ENCODE assay signal across 16 cellular contexts in genomic region chr13:48110132-48110868, GRCh38. TPM values are rescaled to one million over a fixed set of nuclear protein-coding genes. Genes with fewer than 3 reads are reported as not detected.
A peak's percentile ranks its signal among the peaks of the same experiment; 100 is the strongest.
DNase-seq lines count a peak whose midpoint lies in the region; ATAC-seq and TF ChIP-seq lines count a peak whose summit lies in the region.
"Had no signal": no experiment of that assay in that cellular context is flagged by ENCODE, and none has a peak within 500 bp of the region (broad histone marks: within the 10 kb centered on the region; RNA-seq: fewer than 3 reads in every experiment).

No MANE protein-coding gene starts in this region.

- no peak overlapping the region for H3K9ac ChIP-seq in mammary epithelial cell (ENCODE audit: insufficient read depth, low read length)

- no peak overlapping the region for H2AFZ ChIP-seq in mammary epithelial cell (ENCODE audit: low read depth, low read length)

- peak overlapping the region; percentile 17 for H3K4me2 ChIP-seq in mammary epithelial cell (ENCODE audit: insufficient read depth, low read depth, low read length)

- DNase-seq in Daoy (ENCODE audit: low read depth) (peak; percentile 51), mammary epithelial cell (peak; percentile 42), left ventricle myocardium superior (no peak), sigmoid colon (no peak), G401 (ENCODE audit: low spot score) (no peak), ecto neural progenitor cell (ENCODE audit: low spot score) (no peak), GDM1 (lab: John Stamatoyannopoulos, UW) (no peak), NCI-H2029 (lab: John Stamatoyannopoulos, UW) (no peak)
- DNase-seq: activated CD4-positive, CD25-positive, alpha-beta regulatory T cell treated with anti-CD3 and anti-CD28 coated beads, Interleukin-2, amount 50 U/mL, for 72 hours; activated T-cell treated with anti-CD3 and anti-CD28 coated beads, Interleukin-2, amount 50 U/mL, for 24 hours; effector memory CD4-positive, alpha-beta T cell; NCI-H1105 treated with DMSO at 0.1 percent for 48 hours; NCI-H446; stimulated activated CD4-positive, alpha-beta T cell treated with anti-CD3 and anti-CD28 coated beads, Interleukin-15, amount 100 ng/mL, for 24 hours; SW 1271; trophoblast cell had no signal

- peak; percentile 63 for ATAC-seq in left ventricle myocardium superior

- no peaks in the 10 kb centered on the region for H3K9me3 ChIP-seq in mammary epithelial cell (replicated peaks; ENCODE audit: insufficient read depth, low read length)
- no peaks in the 10 kb centered on the region for H3K9me3 ChIP-seq in sigmoid colon

- CTCF ChIA-PET in mammary epithelial cell (lab: Charles Lee; ENCODE audit: low non-redundant PET), result no interaction called here

- in situ Hi-C loops in mammary epithelial cell (cut with MboI; ENCODE audit: low sequenced_read_pairs in 2 of 2) (loop anchor here in 1 of 2 donors (25.0 kb wide), 1 partner anchor 652 kb away; no protein-coding TSS in a partner anchor), G401 (cut with HindIII; ENCODE audit: low sequenced_read_pairs) (no loop called here)

- H3K36me3 ChIP-seq in mammary epithelial cell (ENCODE audit: insufficient read depth, low read length) (no peaks in the 10 kb centered on the region), sigmoid colon (no peaks in the 10 kb centered on the region)

- TF ChIP-seq EP300 in sigmoid colon (IDR thresholded peaks at IDR 0.05), result no peak

- peak overlapping the region; percentile 22 for H3K27ac ChIP-seq in mammary epithelial cell (ENCODE audit: insufficient read depth, low read depth, low read length)
- H3K27ac ChIP-seq in sigmoid colon, result peak overlapping the region; percentile 8 to 55 (median 47)

- H3K4me3 ChIP-seq in mammary epithelial cell (replicated peaks in 1 of 3; ENCODE audit: insufficient read depth in 1 of 3, low read depth in 2 of 3, low read length in 3 of 3) (no peak overlapping the region), sigmoid colon (no peak overlapping the region)

- no peaks in the 10 kb centered on the region for H4K20me1 ChIP-seq in mammary epithelial cell (ENCODE audit: insufficient read depth, low read length)

- no peak for TF ChIP-seq POLR2A in sigmoid colon (IDR thresholded peaks at IDR 0.05)

- WGBS in mammary epithelial cell (ENCODE audit: low coverage, missing lambda C conversion rate), result 0% methylated on average over 3 of the region's 3 CpGs
- 72 to 73% methylated on average over 3 of the region's 3 CpGs for WGBS in sigmoid colon, 2 donors

- H3K27me3 ChIP-seq in mammary epithelial cell (ENCODE audit: insufficient read depth, low read length) (no peaks in the 10 kb centered on the region), sigmoid colon (no peaks in the 10 kb centered on the region)

- TF ChIP-seq CTCF in mammary epithelial cell (conservative IDR thresholded peaks at IDR 0.05 in 1 of 2, IDR thresholded peaks at IDR 0.05 in 1 of 2; ENCODE audit: extremely low read depth in 1 of 2, insufficient read depth in 1 of 2, low read depth in 1 of 2, low read length in 2 of 2) (no peak), sigmoid colon (IDR thresholded peaks at IDR 0.05) (no peak)

- dilution Hi-C loops in mammary epithelial cell (cut with HindIII; ENCODE audit: low sequenced_read_pairs), result no loop called here

- no TSS peak for BruUV-seq in mammary epithelial cell (replicated peaks; lab: Mats Ljungman, UMichigan)

- H3K79me2 ChIP-seq in mammary epithelial cell (ENCODE audit: insufficient read depth, low read length), result no peaks in the 10 kb centered on the region

- intact Hi-C loops in mammary epithelial cell (cut with micrococcal nuclease), result no loop called here
- intact Hi-C loops in left ventricle myocardium superior (cut with micrococcal nuclease), result loop anchor here (10.0 kb wide), 1 partner anchor 125 kb away; the partner anchor contains the start of gene ITM2B
- intact Hi-C loops in sigmoid colon (cut with DNase I), result no loop called here

- H3K4me1 ChIP-seq in mammary epithelial cell (ENCODE audit: insufficient read depth, low read length) (peaks cover 28% of the 10 kb centered on the region), sigmoid colon (peaks cover 0 to 18% (median 10%) of the 10 kb centered on the region in 4 donors)

RNA-seq across cellular contexts. Expression of gene MED4, which starts 15.4 kb away (rescaled TPM):
- total RNA-seq in Daoy (2014; rRNA removed; shearing (Covaris generic)), result 18.0 and 18.8 TPM in 2 replicates
- 10 to 100 TPM; 24.8 to 43.1 TPM for total RNA-seq in mammary epithelial cell
- polyA plus RNA-seq in mammary epithelial cell, result 35.9 TPM
- 2.1 TPM for polyA minus RNA-seq in mammary epithelial cell
- 43.4 TPM for total RNA-seq in left ventricle myocardium superior
- total RNA-seq in sigmoid colon, result 10 to 100 TPM; 38.5 to 63.5 (median 43.5) TPM
- polyA plus RNA-seq in sigmoid colon, result 10 to 100 TPM; 49.9 to 76.9 (median 61.5) TPM
- total RNA-seq in G401 (2014; rRNA removed; shearing (Covaris generic)), result 32.6 and 37.9 TPM in 2 replicates

Comparison
In these comparisons a context has a peak if more than half of its experiments do, and no peak if none do; other contexts are left out.
1. DNase-seq: peak in Daoy (single experiment) and mammary epithelial cell (single experiment); none in left ventricle myocardium superior (single experiment), sigmoid colon (single experiment), G401 (single experiment), ecto neural progenitor cell (single experiment), GDM1 (single experiment) and NCI-H2029 (single experiment).